9 cellular contexts compared by ENCODE assay signal in the genomic region with DNA sequence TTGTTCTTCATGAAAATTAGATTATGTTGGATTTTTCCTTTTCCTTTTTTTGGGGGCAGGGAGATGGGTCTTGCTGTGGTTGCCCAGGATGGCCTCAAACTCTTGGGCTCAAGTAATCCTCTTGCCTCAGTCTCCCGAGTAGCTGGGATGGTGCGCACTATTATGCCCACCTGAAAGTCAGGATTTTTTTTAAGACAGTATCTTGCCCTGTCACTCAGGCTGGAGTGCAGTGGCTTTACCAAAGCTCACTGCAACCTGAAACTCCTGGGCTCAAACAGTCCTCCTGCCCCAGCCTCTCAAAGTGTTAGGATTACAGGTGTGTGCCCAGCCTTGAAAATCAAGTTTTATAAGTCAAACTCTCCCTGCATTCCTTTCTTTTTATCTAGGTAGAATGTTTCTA.
"Had no signal": no experiment of that assay in that cellular context is flagged by ENCODE, and none has a peak within 500 bp of the region (broad histone marks: within the 10 kb centered on the region; RNA-seq: fewer than 3 reads in every experiment).

No MANE protein-coding gene starts in this region.

- H3K9me3 ChIP-seq: HAP-1 had no signal

- DNase-seq: GOT3, H7, HFFc6, IMR-90, KBM-7 had no signal

- H3K27ac Mint-ChIP-seq: HFFc6 had no signal

- FAIRE-seq: HTR-8/SVneo had no signal

- H3K4me2 ChIP-seq: KMS-11 had no signal

- H2AFZ ChIP-seq: GM23248 had no signal

- H3K9ac ChIP-seq: GM23248, KMS-11 had no signal

- H3K4me3 ChIP-seq: GM23248, HAP-1 had no signal

- H3K27ac ChIP-seq: GM23248, KMS-11 had no signal

- H3K9me3 Mint-ChIP-seq: HFFc6 had no signal
